ENCODE assay signal across 8 cellular contexts in the genomic region with DNA sequence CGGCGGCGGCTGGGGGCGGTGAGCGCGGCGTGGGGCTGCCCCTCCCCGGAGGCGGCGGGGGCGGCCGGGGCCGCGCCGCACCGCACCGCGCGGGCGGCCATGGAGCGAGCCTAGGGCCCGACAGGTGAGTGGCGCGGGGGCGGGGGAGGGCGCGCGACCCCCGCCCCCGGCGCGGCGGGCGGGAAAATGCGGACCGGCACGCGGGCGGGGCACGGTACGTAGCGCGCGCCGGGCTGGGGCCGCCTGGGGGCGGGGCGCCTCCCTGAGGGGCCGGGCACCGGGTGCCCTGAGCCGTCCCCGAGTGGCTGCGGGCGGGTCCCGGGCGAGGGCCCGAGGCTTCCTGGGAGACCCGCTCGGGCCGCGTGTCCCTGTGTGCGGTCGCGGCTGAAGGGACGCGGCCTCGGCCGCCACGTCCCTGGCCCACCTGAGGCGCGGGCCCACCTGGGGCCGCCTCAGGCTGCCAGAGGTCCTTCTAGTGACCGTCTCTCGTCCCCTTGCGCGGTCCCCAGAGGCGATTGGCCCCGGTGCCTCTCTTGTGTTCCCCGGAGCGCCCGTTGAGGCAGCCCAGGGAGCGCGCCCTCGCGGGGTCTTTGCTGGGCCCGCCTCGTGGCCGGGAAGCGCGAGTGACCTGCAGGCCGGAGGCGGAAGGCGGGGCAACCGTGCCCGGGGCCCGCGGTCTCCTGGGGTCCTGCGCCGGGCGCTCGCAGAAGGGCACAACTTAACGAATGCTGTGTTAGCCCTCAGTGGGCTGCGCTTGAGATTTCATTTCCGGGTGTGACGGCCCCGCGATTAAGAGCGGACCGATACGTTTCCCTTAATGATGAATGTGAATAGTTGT. TPM values are rescaled to one million over a fixed set of nuclear protein-coding genes. Genes with fewer than 3 reads are reported as not detected.
DNase-seq lines count a peak whose midpoint lies in the region; ATAC-seq and TF ChIP-seq lines count a peak whose summit lies in the region.

No MANE protein-coding gene starts in this region.

- no peaks in the 10 kb centered on the region for H3K36me3 Mint-ChIP-seq in activated naive CD4-positive, alpha-beta T cell treated with anti-CD3 and anti-CD28 coated beads, Interleukin-2, amount 50 U/mL, for 24 hours

- no peaks in the 10 kb centered on the region for H3K9me2 ChIP-seq in SK-N-SH

- H2BK12ac ChIP-seq in trophoblast cell (ENCODE audit: low read length), result no peak overlapping the region

- H3K4me3 Mint-ChIP-seq in activated naive CD4-positive, alpha-beta T cell treated with anti-CD3 and anti-CD28 coated beads, Interleukin-2, amount 50 U/mL, for 24 hours, result peak overlapping the region; percentile 95

- H3K4ac ChIP-seq in trophoblast cell (ENCODE audit: low read depth, low read length), result peak overlapping the region; percentile 77

- POLR2A ChIA-PET in SK-N-SH (lab: Yijun Ruan, JAX), result no interaction called here

- peak overlapping the region; percentile 75 for H2BK5ac ChIP-seq in trophoblast cell (ENCODE audit: low read depth, low read length, poor library complexity)

- H3K9ac ChIP-seq in SK-N-SH (peak overlapping the region; percentile 96), trophoblast cell (ENCODE audit: low read length) (peak overlapping the region; percentile 98)

- H3K9me3 ChIP-seq in SK-N-SH (no peaks in the 10 kb centered on the region), trophoblast cell (ENCODE audit: insufficient read depth, low read depth, low read length) (no peaks in the 10 kb centered on the region), upper lobe of left lung (no peaks in the 10 kb centered on the region)

- no peaks in the 10 kb centered on the region for H3K36me3 ChIP-seq in SK-N-SH (replicated peaks in 1 of 2; ENCODE audit: control insufficient read depth in 1 of 2, insufficient read depth in 2 of 2, low read length in 1 of 2)
- H3K36me3 ChIP-seq in trophoblast cell (ENCODE audit: control insufficient read depth in 1 of 2, insufficient read depth in 2 of 2, low read length in 2 of 2), result no peaks in the 10 kb centered on the region
- H3K36me3 ChIP-seq in upper lobe of left lung, result no peaks in the 10 kb centered on the region

- H3K27ac Mint-ChIP-seq in activated naive CD4-positive, alpha-beta T cell treated with anti-CD3 and anti-CD28 coated beads, Interleukin-2, amount 50 U/mL, for 24 hours, result peak overlapping the region; percentile 92

- H3K27ac ChIP-seq in SK-N-SH (ENCODE audit: low read depth in 2 of 2, low read length in 1 of 2) (peak overlapping the region; percentile 89 to 96), trophoblast cell (ENCODE audit: low read depth, low read length) (peak overlapping the region; percentile 89), upper lobe of left lung (peak overlapping the region; percentile 93 to 99 (median 98))

- H2BK120ac ChIP-seq in trophoblast cell (ENCODE audit: insufficient read depth, low read length, poor library complexity), result peak overlapping the region; percentile 75

- no peaks in the 10 kb centered on the region for H3K27me3 Mint-ChIP-seq in activated naive CD4-positive, alpha-beta T cell treated with anti-CD3 and anti-CD28 coated beads, Interleukin-2, amount 50 U/mL, for 24 hours

- H3K27me3 ChIP-seq in SK-N-SH (ENCODE audit: insufficient read depth) (no peaks in the 10 kb centered on the region), trophoblast cell (ENCODE audit: insufficient read depth, low read length) (no peaks in the 10 kb centered on the region), upper lobe of left lung (no peaks in the 10 kb centered on the region)

- ATAC-seq in Right ventricle myocardium inferior (peak; percentile 85), upper lobe of left lung (ENCODE audit: low FRiP score in 2 of 2) (peak; percentile 88 to 91)

- peaks cover 54% of the 10 kb centered on the region for H3K4me1 Mint-ChIP-seq in activated naive CD4-positive, alpha-beta T cell treated with anti-CD3 and anti-CD28 coated beads, Interleukin-2, amount 50 U/mL, for 24 hours

- H4K20me1 ChIP-seq in SK-N-SH (ENCODE audit: insufficient read depth), result no peaks in the 10 kb centered on the region; the same call in 1 of the 2 replicates

- H3K23ac ChIP-seq in trophoblast cell (ENCODE audit: low read length), result no peak overlapping the region

- H3K4me1 ChIP-seq in SK-N-SH (ENCODE audit: control insufficient read depth in 1 of 2, insufficient read depth in 2 of 2, low read depth in 1 of 2, low read length in 1 of 2), result peaks cover 10 to 23% of the 10 kb centered on the region in 2 experiments; a peak in 3 of 4 replicates
- peaks cover 3 to 5% of the 10 kb centered on the region in 2 experiments for H3K4me1 ChIP-seq in trophoblast cell (ENCODE audit: control insufficient read depth in 1 of 2, insufficient read depth in 2 of 2, low read length in 2 of 2)
- peaks cover 6 to 31% (median 22%) of the 10 kb centered on the region in 4 donors for H3K4me1 ChIP-seq in upper lobe of left lung

- H4K12ac ChIP-seq in trophoblast cell (ENCODE audit: low read depth, low read length), result peak overlapping the region; percentile 82

- DNase-seq in GM03348 (ENCODE audit: low spot score) (peak; percentile 91), H4 (ENCODE audit: low spot score) (peak; percentile 47), LNCaP clone FGC (ENCODE audit: low read depth) (no peak), SK-N-SH (peak; percentile 93), Right ventricle myocardium inferior (ENCODE audit: missing footprints) (peak; percentile 89), trophoblast cell (peak; percentile 85 to 93), upper lobe of left lung (peak; percentile 88 to 97)

- H3K79me2 ChIP-seq in SK-N-SH (ENCODE audit: insufficient read depth) (peaks cover 50% of the 10 kb centered on the region), trophoblast cell (ENCODE audit: control insufficient read depth, insufficient read depth, low read length, poor library complexity) (peaks cover 5% of the 10 kb centered on the region)

- WGBS in SK-N-SH (ENCODE audit: low lambda C conversion rate), result 1% methylated on average over 12 of the region's 110 CpGs
- WGBS in trophoblast cell (ENCODE audit: extremely low coverage, insufficient coverage, insufficient read length), result no CpG with 5 or more reads among the region's 110 CpGs
- WGBS in upper lobe of left lung, 2 donors, result 0 to 1% methylated on average over 5 to 28 of the region's 110 CpGs

- H2AFZ ChIP-seq in SK-N-SH (ENCODE audit: low read depth) (peak overlapping the region; percentile 65), trophoblast cell (ENCODE audit: insufficient read depth, low read length, poor library complexity) (peak overlapping the region; percentile 77)

- H2AK5ac ChIP-seq in trophoblast cell (ENCODE audit: low read length), result no peak overlapping the region

- peak overlapping the region; percentile 90 for H4K91ac ChIP-seq in trophoblast cell (ENCODE audit: low read depth, low read length)

- TF ChIP-seq CTCF in LNCaP clone FGC (IDR thresholded peaks at IDR 0.05; ENCODE audit: control insufficient read depth, extremely low read depth, insufficient read depth) (no peak), SK-N-SH (IDR thresholded peaks at IDR 0.05) (no peak), upper lobe of left lung (IDR thresholded peaks at IDR 0.05) (peak in 3 of 6 experiments; percentile 18 to 38 (median 23))

- H3K4me3 ChIP-seq in LNCaP clone FGC (ENCODE audit: low read depth, low read length) (peak overlapping the region; percentile 60), SK-N-SH (ENCODE audit: low read depth in 2 of 2, low read length in 1 of 2) (peak overlapping the region; percentile 65 to 96), trophoblast cell (ENCODE audit: low read depth, low read length) (peak overlapping the region; percentile 88), upper lobe of left lung (peak overlapping the region; percentile 93 to 98 (median 94))

- TF ChIP-seq EP300 in SK-N-SH (IDR thresholded peaks at IDR 0.05; ENCODE audit: borderline replicate concordance in 1 of 2, low read depth in 1 of 2, low read length in 1 of 2) (no peak), upper lobe of left lung (IDR thresholded peaks at IDR 0.05) (no peak)

- H3F3A ChIP-seq in SK-N-SH (replicated peaks; ENCODE audit: insufficient read depth), result peaks cover 4% of the 10 kb centered on the region

- intact Hi-C loops in Right ventricle myocardium inferior (cut with DNase I), result no loop called here

- H4K8ac ChIP-seq in trophoblast cell (ENCODE audit: low read depth, low read length), result peak overlapping the region; percentile 64

- no peaks in the 10 kb centered on the region for H3K9me3 Mint-ChIP-seq in activated naive CD4-positive, alpha-beta T cell treated with anti-CD3 and anti-CD28 coated beads, Interleukin-2, amount 50 U/mL, for 24 hours

- TF ChIP-seq POLR2A in upper lobe of left lung (IDR thresholded peaks at IDR 0.05), result peak in 3 of 4 donors; percentile 68 to 93 (median 83)

- H3K4me2 ChIP-seq in SK-N-SH (peak overlapping the region; percentile 96), trophoblast cell (ENCODE audit: low read length) (peak overlapping the region; percentile 80)

- H3K18ac ChIP-seq in trophoblast cell (ENCODE audit: low read length), result peak overlapping the region; percentile 90

- CTCF ChIA-PET in SK-N-SH (lab: Yijun Ruan, JAX), result interaction anchor here (1.5 to 2.2 kb wide), 2 partner anchors 12 to 23 kb away, joined by 9 to 11 read pairs; no protein-coding TSS in a partner anchor

- peak overlapping the region; percentile 91 for H3K14ac ChIP-seq in trophoblast cell (ENCODE audit: low read length)

- peaks cover 9% of the 10 kb centered on the region for H3K79me1 ChIP-seq in trophoblast cell (ENCODE audit: low read length)

- no peak for TF ChIP-seq RAD21 in SK-N-SH (IDR thresholded peaks at IDR 0.05; ENCODE audit: low read length)

TF ChIP-seq in SK-N-SH, 30 proteins besides CTCF, POLR2A, EP300 and RAD21 (continues in another document):
- TF ChIP-seq, protein P1, sequence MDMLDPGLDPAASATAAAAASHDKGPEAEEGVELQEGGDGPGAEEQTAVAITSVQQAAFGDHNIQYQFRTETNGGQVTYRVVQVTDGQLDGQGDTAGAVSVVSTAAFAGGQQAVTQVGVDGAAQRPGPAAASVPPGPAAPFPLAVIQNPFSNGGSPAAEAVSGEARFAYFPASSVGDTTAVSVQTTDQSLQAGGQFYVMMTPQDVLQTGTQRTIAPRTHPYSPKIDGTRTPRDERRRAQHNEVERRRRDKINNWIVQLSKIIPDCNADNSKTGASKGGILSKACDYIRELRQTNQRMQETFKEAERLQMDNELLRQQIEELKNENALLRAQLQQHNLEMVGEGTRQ (IDR thresholded peaks at IDR 0.05; ENCODE audit: borderline replicate concordance, low read depth, low read length), result no peak

RNA-seq across cellular contexts. Expression of a gene that starts 0.5 kb away (rescaled TPM):
- total RNA-seq in H4 (2014; rRNA removed; shearing (Covaris generic)), result 27.5 and 28.3 TPM in 2 replicates
- 14.9 and 17.5 TPM in 2 replicates for polyA plus RNA-seq in SK-N-SH (2012; rRNA removed)
- polyA plus RNA-seq in SK-N-SH (2012; cell fraction: cytosol; rRNA removed), result 19.2 and 20.8 TPM in 2 replicates
- polyA plus RNA-seq in SK-N-SH (2012; cell fraction: nucleus; rRNA removed), result 6.8 and 10.6 TPM in 2 replicates
- total RNA-seq in Right ventricle myocardium inferior (60.1 TPM), upper lobe of left lung (10 to 100 TPM in 5 of 6 donors, 1 to 10 TPM in 1; 7.3 to 41.7 (median 24.9) TPM)
- polyA plus RNA-seq in trophoblast cell (2013), result 17.6 and 17.9 TPM in 2 replicates

RNA-seq across cellular contexts. Expression of a gene that starts 55.7 kb away (rescaled TPM):
- total RNA-seq in H4 (2014; rRNA removed; shearing (Covaris generic)), result 34.1 and 42.4 TPM in 2 replicates
- polyA plus RNA-seq in SK-N-SH (2012; rRNA removed), result 29.9 and 33.2 TPM in 2 replicates
- 17.8 and 25.9 TPM in 2 replicates for polyA plus RNA-seq in SK-N-SH (2012; cell fraction: cytosol; rRNA removed)
- 23.3 and 29.7 TPM in 2 replicates for polyA plus RNA-seq in SK-N-SH (2012; cell fraction: nucleus; rRNA removed)
- 11.3 TPM for total RNA-seq in Right ventricle myocardium inferior
- 7.3 and 7.9 TPM in 2 replicates for polyA plus RNA-seq in trophoblast cell (2013)
- total RNA-seq in upper lobe of left lung, result 10 to 100 TPM; 26.2 to 44.1 (median 29.5) TPM
